Comparison of ENCODE assay signal across 1 cellular context in the genomic region with DNA sequence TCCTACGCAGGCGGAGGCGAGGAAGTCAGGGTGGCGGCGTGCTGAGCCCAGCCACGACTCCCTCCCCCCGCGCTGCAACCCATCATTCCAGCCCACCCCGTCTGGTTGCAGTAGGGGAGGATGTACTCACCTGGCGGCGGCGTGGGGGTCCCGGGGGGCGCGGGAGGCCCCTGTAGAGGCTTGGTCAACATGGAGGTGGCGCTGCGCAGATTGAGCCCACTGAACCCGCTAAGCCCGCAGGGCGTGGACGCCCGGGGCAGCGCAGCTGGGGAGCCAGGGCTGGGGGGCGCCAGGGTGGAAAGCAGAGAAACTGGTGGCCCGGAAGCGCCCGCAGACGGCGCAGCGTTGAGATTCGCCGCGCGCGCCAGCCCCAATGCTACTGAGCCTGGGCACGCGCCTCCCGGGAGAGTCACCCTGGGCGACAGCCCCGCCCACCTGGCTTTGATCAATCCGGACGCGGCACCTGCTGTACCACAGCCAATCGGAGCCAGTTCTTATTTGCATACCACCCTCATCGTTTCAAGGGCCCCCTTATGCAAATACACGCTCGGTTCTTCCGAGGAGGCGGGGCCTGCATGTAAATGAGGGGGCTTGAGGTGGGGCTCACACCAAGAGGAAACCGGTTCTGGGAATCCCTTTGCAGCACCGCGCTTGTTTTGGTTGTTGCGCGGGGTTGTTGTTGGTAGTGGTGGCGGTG.
A peak's percentile ranks its signal among the peaks of the same experiment; 100 is the strongest.
TF ChIP-seq lines count a peak whose summit lies in the region.

A gene (minus strand): TSS at position 381 of the 697 bp plus-strand sequence. CDS start 190 bp downstream, at position 191.

TF ChIP-seq in K562, 482 proteins besides CTCF, POLR2A, EP300 and RAD21 (continued from another document and continues in another):
- TF ChIP-seq, protein P1, sequence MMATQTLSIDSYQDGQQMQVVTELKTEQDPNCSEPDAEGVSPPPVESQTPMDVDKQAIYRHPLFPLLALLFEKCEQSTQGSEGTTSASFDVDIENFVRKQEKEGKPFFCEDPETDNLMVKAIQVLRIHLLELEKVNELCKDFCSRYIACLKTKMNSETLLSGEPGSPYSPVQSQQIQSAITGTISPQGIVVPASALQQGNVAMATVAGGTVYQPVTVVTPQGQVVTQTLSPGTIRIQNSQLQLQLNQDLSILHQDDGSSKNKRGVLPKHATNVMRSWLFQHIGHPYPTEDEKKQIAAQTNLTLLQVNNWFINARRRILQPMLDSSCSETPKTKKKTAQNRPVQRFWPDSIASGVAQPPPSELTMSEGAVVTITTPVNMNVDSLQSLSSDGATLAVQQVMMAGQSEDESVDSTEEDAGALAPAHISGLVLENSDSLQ (IDR thresholded peaks at IDR 0.05), result 0 out of 2 replicates have a peak, but pooled peaks have one; percentile 14
- TF ChIP-seq U2AF2 (optimal IDR thresholded peaks at IDR 0.05; ENCODE audit: low read depth, low read length) (no peak), NR2C1 (IDR thresholded peaks at IDR 0.05) (no peak), NR2C1 (tag; IDR thresholded peaks at IDR 0.05) (no peak), RBBP5 (IDR thresholded peaks at IDR 0.05; ENCODE audit: borderline replicate concordance, insufficient read depth, low read length, poor library complexity, severe bottlenecking) (peak; percentile 25), ZNF134 (CRISPR knock-in tag; conservative IDR thresholded peaks at IDR 0.05) (no peak), ZNF217 (CRISPR knock-in tag; IDR thresholded peaks at IDR 0.05) (no peak), PPARD (CRISPR knock-in tag; IDR thresholded peaks at IDR 0.05) (no peak), RFX1 (IDR thresholded peaks at IDR 0.05) (no peak), THRAP3 (IDR thresholded peaks at IDR 0.05; ENCODE audit: borderline replicate concordance) (no peak), ZNF140 (CRISPR knock-in tag; IDR thresholded peaks at IDR 0.05) (no peak), FOXK1 (CRISPR knock-in tag; IDR thresholded peaks at IDR 0.05; ENCODE audit: borderline replicate concordance) (0 out of 2 replicates have a peak, but pooled peaks have one; percentile 32), RAD51 (IDR thresholded peaks at IDR 0.05; ENCODE audit: borderline replicate concordance, low read depth) (peak; percentile 71), DACH1 (IDR thresholded peaks at IDR 0.05; ENCODE audit: partially characterized antibody) (no peak), SMAD1 (IDR thresholded peaks at IDR 0.05; ENCODE audit: low read depth, low read length, partially characterized antibody) (peak; percentile 77), BACH1 (tag; IDR thresholded peaks at IDR 0.05) (no peak), ZBTB1 (CRISPR knock-in tag; IDR thresholded peaks at IDR 0.05; ENCODE audit: borderline replicate concordance, low read depth) (no peak), PML (IDR thresholded peaks at IDR 0.05; ENCODE audit: low read length) (peak; percentile 31; the same call in 1 of the 2 replicates), BRF1 (IDR thresholded peaks at IDR 0.05; ENCODE audit: borderline replicate concordance, extremely low read depth, insufficient read length) (no peak), NCOA6 (IDR thresholded peaks at IDR 0.05) (no peak), SETDB1 (IDR thresholded peaks at IDR 0.05; ENCODE audit: low read length) (no peak), POLR2AphosphoS2 (IDR thresholded peaks at IDR 0.05; ENCODE audit: low read length) (peak; percentile 95), ZNF3 (CRISPR knock-in tag; IDR thresholded peaks at IDR 0.05) (no peak)
- TF ChIP-seq, protein P2, sequence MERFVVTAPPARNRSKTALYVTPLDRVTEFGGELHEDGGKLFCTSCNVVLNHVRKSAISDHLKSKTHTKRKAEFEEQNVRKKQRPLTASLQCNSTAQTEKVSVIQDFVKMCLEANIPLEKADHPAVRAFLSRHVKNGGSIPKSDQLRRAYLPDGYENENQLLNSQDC (CRISPR knock-in tag; IDR thresholded peaks at IDR 0.05), result no peak
- TF ChIP-seq, protein P3, sequence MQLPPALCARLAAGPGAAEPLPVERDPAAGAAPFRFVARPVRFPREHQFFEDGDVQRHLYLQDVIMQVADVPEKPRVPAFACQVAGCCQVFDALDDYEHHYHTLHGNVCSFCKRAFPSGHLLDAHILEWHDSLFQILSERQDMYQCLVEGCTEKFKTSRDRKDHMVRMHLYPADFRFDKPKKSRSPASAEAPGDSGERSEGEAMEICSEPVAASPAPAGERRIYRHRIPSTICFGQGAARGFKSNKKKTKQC (CRISPR knock-in tag; IDR thresholded peaks at IDR 0.05), result no peak
- TF ChIP-seq, protein P4, sequence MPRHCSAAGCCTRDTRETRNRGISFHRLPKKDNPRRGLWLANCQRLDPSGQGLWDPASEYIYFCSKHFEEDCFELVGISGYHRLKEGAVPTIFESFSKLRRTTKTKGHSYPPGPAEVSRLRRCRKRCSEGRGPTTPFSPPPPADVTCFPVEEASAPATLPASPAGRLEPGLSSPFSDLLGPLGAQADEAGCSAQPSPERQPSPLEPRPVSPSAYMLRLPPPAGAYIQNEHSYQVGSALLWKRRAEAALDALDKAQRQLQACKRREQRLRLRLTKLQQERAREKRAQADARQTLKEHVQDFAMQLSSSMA (CRISPR knock-in tag; IDR thresholded peaks at IDR 0.05), result no peak
- TF ChIP-seq, protein P5, sequence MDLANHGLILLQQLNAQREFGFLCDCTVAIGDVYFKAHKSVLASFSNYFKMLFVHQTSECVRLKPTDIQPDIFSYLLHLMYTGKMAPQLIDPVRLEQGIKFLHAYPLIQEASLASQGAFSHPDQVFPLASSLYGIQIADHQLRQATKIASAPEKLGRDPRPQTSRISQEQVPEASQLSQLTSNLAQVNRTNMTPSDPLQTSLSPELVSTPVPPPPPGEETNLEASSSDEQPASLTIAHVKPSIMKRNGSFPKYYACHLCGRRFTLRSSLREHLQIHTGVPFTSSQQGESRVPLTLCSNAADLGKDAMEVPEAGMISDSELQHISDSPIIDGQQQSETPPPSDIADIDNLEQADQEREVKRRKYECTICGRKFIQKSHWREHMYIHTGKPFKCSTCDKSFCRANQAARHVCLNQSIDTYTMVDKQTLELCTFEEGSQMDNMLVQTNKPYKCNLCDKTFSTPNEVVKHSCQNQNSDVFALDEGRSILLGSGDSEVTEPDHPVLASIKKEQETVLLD (IDR thresholded peaks at IDR 0.05), result no peak
- TF ChIP-seq, protein P6, sequence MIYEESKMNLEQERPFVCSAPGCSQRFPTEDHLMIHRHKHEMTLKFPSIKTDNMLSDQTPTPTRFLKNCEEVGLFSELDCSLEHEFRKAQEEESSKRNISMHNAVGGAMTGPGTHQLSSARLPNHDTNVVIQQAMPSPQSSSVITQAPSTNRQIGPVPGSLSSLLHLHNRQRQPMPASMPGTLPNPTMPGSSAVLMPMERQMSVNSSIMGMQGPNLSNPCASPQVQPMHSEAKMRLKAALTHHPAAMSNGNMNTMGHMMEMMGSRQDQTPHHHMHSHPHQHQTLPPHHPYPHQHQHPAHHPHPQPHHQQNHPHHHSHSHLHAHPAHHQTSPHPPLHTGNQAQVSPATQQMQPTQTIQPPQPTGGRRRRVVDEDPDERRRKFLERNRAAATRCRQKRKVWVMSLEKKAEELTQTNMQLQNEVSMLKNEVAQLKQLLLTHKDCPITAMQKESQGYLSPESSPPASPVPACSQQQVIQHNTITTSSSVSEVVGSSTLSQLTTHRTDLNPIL (CRISPR knock-in tag; IDR thresholded peaks at IDR 0.05), result no peak
- TF ChIP-seq, protein P7, sequence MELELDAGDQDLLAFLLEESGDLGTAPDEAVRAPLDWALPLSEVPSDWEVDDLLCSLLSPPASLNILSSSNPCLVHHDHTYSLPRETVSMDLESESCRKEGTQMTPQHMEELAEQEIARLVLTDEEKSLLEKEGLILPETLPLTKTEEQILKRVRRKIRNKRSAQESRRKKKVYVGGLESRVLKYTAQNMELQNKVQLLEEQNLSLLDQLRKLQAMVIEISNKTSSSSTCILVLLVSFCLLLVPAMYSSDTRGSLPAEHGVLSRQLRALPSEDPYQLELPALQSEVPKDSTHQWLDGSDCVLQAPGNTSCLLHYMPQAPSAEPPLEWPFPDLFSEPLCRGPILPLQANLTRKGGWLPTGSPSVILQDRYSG (tag; conservative IDR thresholded peaks at IDR 0.05; ENCODE audit: low read depth), result no peak
- TF ChIP-seq, protein P8, sequence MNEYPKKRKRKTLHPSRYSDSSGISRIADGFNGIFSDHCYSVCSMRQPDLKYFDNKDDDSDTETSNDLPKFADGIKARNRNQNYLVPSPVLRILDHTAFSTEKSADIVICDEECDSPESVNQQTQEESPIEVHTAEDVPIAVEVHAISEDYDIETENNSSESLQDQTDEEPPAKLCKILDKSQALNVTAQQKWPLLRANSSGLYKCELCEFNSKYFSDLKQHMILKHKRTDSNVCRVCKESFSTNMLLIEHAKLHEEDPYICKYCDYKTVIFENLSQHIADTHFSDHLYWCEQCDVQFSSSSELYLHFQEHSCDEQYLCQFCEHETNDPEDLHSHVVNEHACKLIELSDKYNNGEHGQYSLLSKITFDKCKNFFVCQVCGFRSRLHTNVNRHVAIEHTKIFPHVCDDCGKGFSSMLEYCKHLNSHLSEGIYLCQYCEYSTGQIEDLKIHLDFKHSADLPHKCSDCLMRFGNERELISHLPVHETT (CRISPR knock-in tag; conservative IDR thresholded peaks at IDR 0.05 in 1 of 2, IDR thresholded peaks at IDR 0.05 in 1 of 2), result no peak
- TF ChIP-seq, protein P9, sequence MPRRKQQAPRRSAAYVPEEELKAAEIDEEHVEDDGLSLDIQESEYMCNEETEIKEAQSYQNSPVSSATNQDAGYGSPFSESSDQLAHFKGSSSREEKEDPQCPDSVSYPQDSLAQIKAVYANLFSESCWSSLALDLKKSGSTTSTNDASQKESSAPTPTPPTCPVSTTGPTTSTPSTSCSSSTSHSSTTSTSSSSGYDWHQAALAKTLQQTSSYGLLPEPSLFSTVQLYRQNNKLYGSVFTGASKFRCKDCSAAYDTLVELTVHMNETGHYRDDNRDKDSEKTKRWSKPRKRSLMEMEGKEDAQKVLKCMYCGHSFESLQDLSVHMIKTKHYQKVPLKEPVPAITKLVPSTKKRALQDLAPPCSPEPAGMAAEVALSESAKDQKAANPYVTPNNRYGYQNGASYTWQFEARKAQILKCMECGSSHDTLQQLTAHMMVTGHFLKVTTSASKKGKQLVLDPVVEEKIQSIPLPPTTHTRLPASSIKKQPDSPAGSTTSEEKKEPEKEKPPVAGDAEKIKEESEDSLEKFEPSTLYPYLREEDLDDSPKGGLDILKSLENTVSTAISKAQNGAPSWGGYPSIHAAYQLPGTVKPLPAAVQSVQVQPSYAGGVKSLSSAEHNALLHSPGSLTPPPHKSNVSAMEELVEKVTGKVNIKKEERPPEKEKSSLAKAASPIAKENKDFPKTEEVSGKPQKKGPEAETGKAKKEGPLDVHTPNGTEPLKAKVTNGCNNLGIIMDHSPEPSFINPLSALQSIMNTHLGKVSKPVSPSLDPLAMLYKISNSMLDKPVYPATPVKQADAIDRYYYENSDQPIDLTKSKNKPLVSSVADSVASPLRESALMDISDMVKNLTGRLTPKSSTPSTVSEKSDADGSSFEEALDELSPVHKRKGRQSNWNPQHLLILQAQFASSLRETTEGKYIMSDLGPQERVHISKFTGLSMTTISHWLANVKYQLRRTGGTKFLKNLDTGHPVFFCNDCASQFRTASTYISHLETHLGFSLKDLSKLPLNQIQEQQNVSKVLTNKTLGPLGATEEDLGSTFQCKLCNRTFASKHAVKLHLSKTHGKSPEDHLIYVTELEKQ (CRISPR knock-in tag; IDR thresholded peaks at IDR 0.05), result no peak
- TF ChIP-seq, protein P10, sequence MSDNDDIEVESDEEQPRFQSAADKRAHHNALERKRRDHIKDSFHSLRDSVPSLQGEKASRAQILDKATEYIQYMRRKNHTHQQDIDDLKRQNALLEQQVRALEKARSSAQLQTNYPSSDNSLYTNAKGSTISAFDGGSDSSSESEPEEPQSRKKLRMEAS (CRISPR knock-in tag; IDR thresholded peaks at IDR 0.05), result peak; percentile 46; the same call in 1 of the 2 replicates
- TF ChIP-seq, protein P11, sequence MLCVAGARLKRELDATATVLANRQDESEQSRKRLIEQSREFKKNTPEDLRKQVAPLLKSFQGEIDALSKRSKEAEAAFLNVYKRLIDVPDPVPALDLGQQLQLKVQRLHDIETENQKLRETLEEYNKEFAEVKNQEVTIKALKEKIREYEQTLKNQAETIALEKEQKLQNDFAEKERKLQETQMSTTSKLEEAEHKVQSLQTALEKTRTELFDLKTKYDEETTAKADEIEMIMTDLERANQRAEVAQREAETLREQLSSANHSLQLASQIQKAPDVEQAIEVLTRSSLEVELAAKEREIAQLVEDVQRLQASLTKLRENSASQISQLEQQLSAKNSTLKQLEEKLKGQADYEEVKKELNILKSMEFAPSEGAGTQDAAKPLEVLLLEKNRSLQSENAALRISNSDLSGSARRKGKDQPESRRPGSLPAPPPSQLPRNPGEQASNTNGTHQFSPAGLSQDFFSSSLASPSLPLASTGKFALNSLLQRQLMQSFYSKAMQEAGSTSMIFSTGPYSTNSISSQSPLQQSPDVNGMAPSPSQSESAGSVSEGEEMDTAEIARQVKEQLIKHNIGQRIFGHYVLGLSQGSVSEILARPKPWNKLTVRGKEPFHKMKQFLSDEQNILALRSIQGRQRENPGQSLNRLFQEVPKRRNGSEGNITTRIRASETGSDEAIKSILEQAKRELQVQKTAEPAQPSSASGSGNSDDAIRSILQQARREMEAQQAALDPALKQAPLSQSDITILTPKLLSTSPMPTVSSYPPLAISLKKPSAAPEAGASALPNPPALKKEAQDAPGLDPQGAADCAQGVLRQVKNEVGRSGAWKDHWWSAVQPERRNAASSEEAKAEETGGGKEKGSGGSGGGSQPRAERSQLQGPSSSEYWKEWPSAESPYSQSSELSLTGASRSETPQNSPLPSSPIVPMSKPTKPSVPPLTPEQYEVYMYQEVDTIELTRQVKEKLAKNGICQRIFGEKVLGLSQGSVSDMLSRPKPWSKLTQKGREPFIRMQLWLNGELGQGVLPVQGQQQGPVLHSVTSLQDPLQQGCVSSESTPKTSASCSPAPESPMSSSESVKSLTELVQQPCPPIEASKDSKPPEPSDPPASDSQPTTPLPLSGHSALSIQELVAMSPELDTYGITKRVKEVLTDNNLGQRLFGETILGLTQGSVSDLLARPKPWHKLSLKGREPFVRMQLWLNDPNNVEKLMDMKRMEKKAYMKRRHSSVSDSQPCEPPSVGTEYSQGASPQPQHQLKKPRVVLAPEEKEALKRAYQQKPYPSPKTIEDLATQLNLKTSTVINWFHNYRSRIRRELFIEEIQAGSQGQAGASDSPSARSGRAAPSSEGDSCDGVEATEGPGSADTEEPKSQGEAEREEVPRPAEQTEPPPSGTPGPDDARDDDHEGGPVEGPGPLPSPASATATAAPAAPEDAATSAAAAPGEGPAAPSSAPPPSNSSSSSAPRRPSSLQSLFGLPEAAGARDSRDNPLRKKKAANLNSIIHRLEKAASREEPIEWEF (CRISPR knock-in tag; IDR thresholded peaks at IDR 0.05), result no peak
- TF ChIP-seq, protein P12, sequence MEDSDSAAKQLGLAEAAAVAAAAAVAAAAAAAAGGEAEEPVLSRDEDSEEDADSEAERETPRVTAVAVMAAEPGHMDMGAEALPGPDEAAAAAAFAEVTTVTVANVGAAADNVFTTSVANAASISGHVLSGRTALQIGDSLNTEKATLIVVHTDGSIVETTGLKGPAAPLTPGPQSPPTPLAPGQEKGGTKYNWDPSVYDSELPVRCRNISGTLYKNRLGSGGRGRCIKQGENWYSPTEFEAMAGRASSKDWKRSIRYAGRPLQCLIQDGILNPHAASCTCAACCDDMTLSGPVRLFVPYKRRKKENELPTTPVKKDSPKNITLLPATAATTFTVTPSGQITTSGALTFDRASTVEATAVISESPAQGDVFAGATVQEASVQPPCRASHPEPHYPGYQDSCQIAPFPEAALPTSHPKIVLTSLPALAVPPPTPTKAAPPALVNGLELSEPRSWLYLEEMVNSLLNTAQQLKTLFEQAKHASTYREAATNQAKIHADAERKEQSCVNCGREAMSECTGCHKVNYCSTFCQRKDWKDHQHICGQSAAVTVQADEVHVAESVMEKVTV (CRISPR knock-in tag; IDR thresholded peaks at IDR 0.05), result no peak
